7 cellular contexts compared by ENCODE assay signal in the genomic region with DNA sequence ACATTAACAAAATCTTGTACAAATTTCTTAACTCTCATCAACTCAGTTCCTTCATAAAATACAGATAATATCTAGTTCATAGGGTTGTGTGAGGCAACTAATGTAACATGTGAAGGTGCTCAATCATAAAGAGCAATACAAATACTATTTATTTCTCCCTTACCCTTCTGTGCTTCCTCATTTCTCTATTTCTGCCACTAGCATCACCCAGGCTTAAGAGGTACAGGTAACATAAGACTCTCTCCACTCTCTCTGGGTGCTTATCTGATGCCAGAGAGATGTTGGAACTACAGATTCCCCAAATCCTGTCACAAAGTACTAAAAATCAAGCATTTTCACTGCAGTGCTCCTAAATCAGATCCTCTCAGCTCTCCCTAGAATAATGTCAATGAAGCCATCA.
"Had no signal": no experiment of that assay in that cellular context is flagged by ENCODE, and none has a peak within 500 bp of the region (broad histone marks: within the 10 kb centered on the region; RNA-seq: fewer than 3 reads in every experiment).

No MANE protein-coding gene starts in this region.

- FAIRE-seq: GM12878, GM12891, GM12892, GM18507, GM19239 had no signal

- ATAC-seq: GM12878 had no signal

- DNase-seq: GDM1, GF-D8 had no signal

- H3K4me3 ChIP-seq: GM12878 had no signal
